In the genomic region with DNA sequence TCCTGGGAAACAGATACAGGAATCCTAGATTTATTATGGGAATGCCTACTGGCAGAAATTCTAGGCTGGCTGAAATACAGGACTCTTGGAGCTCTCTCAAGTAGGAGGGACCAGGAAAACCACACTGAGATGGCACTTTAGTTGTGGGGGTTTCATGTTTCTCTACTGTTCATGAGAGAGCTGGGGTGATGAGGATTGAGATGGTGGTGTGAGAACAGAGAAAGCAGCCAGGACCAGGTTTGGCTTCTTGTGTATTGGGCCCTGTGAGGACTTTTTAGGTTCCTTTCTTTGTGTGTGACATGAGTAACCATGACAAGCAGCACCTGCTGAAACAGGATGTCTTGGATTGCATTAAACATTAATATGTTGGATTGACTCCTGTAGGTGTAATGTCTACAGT, we compare ENCODE assay signal across 1 cellular context.
TF ChIP-seq lines count a peak whose summit lies in the region.

No MANE protein-coding gene starts in this region.

TF ChIP-seq in K562, 482 proteins besides CTCF, POLR2A, EP300 and RAD21 (continued from another document):
- TF ChIP-seq, protein P1, sequence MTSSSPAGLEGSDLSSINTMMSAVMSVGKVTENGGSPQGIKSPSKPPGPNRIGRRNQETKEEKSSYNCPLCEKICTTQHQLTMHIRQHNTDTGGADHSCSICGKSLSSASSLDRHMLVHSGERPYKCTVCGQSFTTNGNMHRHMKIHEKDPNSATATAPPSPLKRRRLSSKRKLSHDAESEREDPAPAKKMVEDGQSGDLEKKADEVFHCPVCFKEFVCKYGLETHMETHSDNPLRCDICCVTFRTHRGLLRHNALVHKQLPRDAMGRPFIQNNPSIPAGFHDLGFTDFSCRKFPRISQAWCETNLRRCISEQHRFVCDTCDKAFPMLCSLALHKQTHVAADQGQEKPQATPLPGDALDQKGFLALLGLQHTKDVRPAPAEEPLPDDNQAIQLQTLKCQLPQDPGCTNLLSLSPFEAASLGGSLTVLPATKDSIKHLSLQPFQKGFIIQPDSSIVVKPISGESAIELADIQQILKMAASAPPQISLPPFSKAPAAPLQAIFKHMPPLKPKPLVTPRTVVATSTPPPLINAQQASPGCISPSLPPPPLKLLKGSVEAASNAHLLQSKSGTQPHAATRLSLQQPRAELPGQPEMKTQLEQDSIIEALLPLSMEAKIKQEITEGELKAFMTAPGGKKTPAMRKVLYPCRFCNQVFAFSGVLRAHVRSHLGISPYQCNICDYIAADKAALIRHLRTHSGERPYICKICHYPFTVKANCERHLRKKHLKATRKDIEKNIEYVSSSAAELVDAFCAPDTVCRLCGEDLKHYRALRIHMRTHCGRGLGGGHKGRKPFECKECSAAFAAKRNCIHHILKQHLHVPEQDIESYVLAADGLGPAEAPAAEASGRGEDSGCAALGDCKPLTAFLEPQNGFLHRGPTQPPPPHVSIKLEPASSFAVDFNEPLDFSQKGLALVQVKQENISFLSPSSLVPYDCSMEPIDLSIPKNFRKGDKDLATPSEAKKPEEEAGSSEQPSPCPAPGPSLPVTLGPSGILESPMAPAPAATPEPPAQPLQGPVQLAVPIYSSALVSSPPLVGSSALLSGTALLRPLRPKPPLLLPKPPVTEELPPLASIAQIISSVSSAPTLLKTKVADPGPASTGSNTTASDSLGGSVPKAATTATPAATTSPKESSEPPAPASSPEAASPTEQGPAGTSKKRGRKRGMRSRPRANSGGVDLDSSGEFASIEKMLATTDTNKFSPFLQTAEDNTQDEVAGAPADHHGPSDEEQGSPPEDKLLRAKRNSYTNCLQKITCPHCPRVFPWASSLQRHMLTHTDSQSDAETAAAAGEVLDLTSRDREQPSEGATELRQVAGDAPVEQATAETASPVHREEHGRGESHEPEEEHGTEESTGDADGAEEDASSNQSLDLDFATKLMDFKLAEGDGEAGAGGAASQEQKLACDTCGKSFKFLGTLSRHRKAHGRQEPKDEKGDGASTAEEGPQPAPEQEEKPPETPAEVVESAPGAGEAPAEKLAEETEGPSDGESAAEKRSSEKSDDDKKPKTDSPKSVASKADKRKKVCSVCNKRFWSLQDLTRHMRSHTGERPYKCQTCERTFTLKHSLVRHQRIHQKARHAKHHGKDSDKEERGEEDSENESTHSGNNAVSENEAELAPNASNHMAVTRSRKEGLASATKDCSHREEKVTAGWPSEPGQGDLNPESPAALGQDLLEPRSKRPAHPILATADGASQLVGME (CRISPR knock-in tag; IDR thresholded peaks at IDR 0.05), result no peak
- TF ChIP-seq, protein P2, sequence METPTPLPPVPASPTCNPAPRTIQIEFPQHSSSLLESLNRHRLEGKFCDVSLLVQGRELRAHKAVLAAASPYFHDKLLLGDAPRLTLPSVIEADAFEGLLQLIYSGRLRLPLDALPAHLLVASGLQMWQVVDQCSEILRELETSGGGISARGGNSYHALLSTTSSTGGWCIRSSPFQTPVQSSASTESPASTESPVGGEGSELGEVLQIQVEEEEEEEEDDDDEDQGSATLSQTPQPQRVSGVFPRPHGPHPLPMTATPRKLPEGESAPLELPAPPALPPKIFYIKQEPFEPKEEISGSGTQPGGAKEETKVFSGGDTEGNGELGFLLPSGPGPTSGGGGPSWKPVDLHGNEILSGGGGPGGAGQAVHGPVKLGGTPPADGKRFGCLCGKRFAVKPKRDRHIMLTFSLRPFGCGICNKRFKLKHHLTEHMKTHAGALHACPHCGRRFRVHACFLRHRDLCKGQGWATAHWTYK (CRISPR knock-in tag; IDR thresholded peaks at IDR 0.05), result no peak
- TF ChIP-seq POU5F1 (IDR thresholded peaks at IDR 0.05; ENCODE audit: borderline replicate concordance, low read depth, low read length, partially characterized antibody) (no peak), ELF2 (CRISPR knock-in tag; IDR thresholded peaks at IDR 0.05) (no peak), ARNT (IDR thresholded peaks at IDR 0.05) (no peak), NFXL1 (CRISPR knock-in tag; IDR thresholded peaks at IDR 0.05) (0 out of 2 replicates have a peak, but pooled peaks have one; percentile 26), ZNF274 (IDR thresholded peaks at IDR 0.05; ENCODE audit: borderline replicate concordance, low read depth, low read length) (0 out of 2 replicates have a peak, but pooled peaks have one; percentile 29)
- TF ChIP-seq, protein P3, sequence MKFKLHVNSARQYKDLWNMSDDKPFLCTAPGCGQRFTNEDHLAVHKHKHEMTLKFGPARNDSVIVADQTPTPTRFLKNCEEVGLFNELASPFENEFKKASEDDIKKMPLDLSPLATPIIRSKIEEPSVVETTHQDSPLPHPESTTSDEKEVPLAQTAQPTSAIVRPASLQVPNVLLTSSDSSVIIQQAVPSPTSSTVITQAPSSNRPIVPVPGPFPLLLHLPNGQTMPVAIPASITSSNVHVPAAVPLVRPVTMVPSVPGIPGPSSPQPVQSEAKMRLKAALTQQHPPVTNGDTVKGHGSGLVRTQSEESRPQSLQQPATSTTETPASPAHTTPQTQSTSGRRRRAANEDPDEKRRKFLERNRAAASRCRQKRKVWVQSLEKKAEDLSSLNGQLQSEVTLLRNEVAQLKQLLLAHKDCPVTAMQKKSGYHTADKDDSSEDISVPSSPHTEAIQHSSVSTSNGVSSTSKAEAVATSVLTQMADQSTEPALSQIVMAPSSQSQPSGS (CRISPR knock-in tag; IDR thresholded peaks at IDR 0.05), result no peak
